ENCODE assay signal across 8 cellular contexts in the genomic region with DNA sequence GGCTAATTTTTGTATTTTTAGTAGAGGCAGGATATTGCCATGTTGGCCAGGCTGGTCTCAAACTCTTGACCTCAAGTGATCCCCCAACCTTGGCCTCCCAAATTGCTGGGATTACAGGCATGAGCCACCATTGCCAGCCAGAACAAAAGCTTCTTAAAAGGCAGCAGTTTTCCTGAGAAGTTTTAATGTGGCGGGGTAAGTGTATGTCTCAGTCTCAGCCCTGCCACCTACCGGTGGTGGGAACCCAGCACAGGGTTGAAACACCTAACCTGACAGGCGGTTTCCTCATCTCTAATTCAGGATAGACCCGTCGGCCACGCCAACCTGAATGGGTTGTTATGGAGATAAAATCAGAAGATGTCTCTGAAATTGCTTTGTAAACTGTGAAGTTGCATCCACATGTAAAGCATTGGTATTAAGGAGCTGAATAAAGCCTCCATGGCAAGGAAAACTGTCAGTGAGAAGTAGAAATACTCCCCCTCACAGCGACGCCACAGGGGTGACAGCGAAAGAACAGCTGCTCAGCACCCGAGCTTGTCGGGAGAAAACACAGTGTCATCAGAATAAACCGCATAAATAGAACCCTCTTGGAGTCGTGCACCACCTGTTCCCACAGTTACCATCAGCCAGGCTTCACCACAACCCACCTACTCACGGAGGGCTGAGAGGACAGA.
DNase-seq lines count a peak whose midpoint lies in the region; ATAC-seq and TF ChIP-seq lines count a peak whose summit lies in the region.

No MANE protein-coding gene starts in this region.

- H3K4me1 ChIP-seq in HAP-1: no peaks in the 10 kb centered on the region
- no peaks in the 10 kb centered on the region for H3K4me1 ChIP-seq in OCI-LY7 (ENCODE audit: insufficient read depth, low read length, poor library complexity, severe bottlenecking)

- H3K36me3 Mint-ChIP-seq in chondrocyte (ENCODE audit: low read depth) (no peaks in the 10 kb centered on the region), natural killer cell (no peaks in the 10 kb centered on the region)

- POLR2A ChIA-PET in OCI-LY7 (lab: Charles Lee): no interaction called here

- peaks cover 4% of the 10 kb centered on the region for H3K4me1 Mint-ChIP-seq in chondrocyte (ENCODE audit: low read depth)
- H3K4me1 Mint-ChIP-seq in natural killer cell: peaks cover 7 to 12% of the 10 kb centered on the region in 2 donors

- H3K27me3 Mint-ChIP-seq in chondrocyte (ENCODE audit: low read depth): peaks cover 2% of the 10 kb centered on the region
- no peaks in the 10 kb centered on the region for H3K27me3 Mint-ChIP-seq in natural killer cell (ENCODE audit: low read depth in 2 of 2)

- H3K9me3 Mint-ChIP-seq in chondrocyte (ENCODE audit: low read depth) (no peaks in the 10 kb centered on the region), natural killer cell (no peaks in the 10 kb centered on the region)

- no peak overlapping the region for H3K4me2 ChIP-seq in OCI-LY7 (ENCODE audit: low read length)

- no peak overlapping the region for H2AFZ ChIP-seq in OCI-LY7 (ENCODE audit: low read length)

- intact Hi-C loops in OCI-LY7 (cut with micrococcal nuclease; ENCODE audit: unreplicated experiment): loop anchor here (2.0 to 5.0 kb wide), 2 partner anchors 206 to 503 kb away; no protein-coding TSS in a partner anchor
- intact Hi-C loops in natural killer cell (cut with micrococcal nuclease): no loop called here

- H3K4me3 ChIP-seq in HAP-1 (no peak overlapping the region), OCI-LY7 (ENCODE audit: low read depth, low read length, poor library complexity, severe bottlenecking) (no peak overlapping the region)

- no peak overlapping the region for H3K27ac Mint-ChIP-seq in chondrocyte (ENCODE audit: unreplicated experiment)
- no peak overlapping the region for H3K27ac Mint-ChIP-seq in natural killer cell

- ATAC-seq in natural killer cell (peak in 2 of 3 donors; percentile 33 to 45), HG02852 (IDR thresholded peaks at IDR 0.05; ENCODE audit: unreplicated experiment) (no peak)

- in situ Hi-C loops in HAP-1 (cut with MboI; ENCODE audit: low sequenced_read_pairs): no loop called here
- in situ Hi-C loops in G401 (cut with HindIII; ENCODE audit: low sequenced_read_pairs): no loop called here

- CTCF ChIA-PET in OCI-LY7 (lab: Charles Lee; ENCODE audit: unreplicated experiment): no interaction called here

- no peak overlapping the region for H3K27ac ChIP-seq in OCI-LY7 (ENCODE audit: low read depth, low read length, poor library complexity, severe bottlenecking)

- H3K4me3 Mint-ChIP-seq in chondrocyte (ENCODE audit: unreplicated experiment) (no peak overlapping the region), natural killer cell (no peak overlapping the region)

- DNase-seq in DMS53 (lab: John Stamatoyannopoulos, UW) (peak; percentile 85), HAP-1 (ENCODE audit: low spot score in 2 of 2) (peak; percentile 36 to 65), OCI-LY7 (ENCODE audit: low spot score) (peak; percentile 31), chondrocyte (ENCODE audit: low spot score) (no peak), natural killer cell (no peak), G401 (ENCODE audit: low spot score) (no peak), NCI-H2029 treated with DMSO at 0.1 percent for 48 hours (lab: John Stamatoyannopoulos, UW) (no peak)

- no peaks in the 10 kb centered on the region for H4K20me1 ChIP-seq in OCI-LY7 (ENCODE audit: insufficient read depth, low read length)

- H3K27me3 ChIP-seq in HAP-1 (ENCODE audit: low read depth): no peaks in the 10 kb centered on the region

- H3K9me3 ChIP-seq in HAP-1 (no peaks in the 10 kb centered on the region), OCI-LY7 (ENCODE audit: low read length) (no peaks in the 10 kb centered on the region)

- TF ChIP-seq CTCF in OCI-LY7 (conservative IDR thresholded peaks at IDR 0.05; ENCODE audit: low read length) (peak; percentile 67), chondrocyte (IDR thresholded peaks at IDR 0.05) (peak; percentile 78), natural killer cell (IDR thresholded peaks at IDR 0.05) (peak; percentile 9)

- H3K9me2 ChIP-seq in OCI-LY7 (ENCODE audit: insufficient read depth, low read length): no peaks in the 10 kb centered on the region

- H3K36me3 ChIP-seq in HAP-1 (replicated peaks) (no peaks in the 10 kb centered on the region), OCI-LY7 (ENCODE audit: insufficient read depth, low read length) (no peaks in the 10 kb centered on the region)

- no peaks in the 10 kb centered on the region for H3K79me2 ChIP-seq in OCI-LY7 (ENCODE audit: insufficient read depth, low read depth, low read length)

- no TSS peak for BruUV-seq in OCI-LY7 (replicated peaks; lab: Mats Ljungman, UMichigan)

Comparison
In these comparisons a context has a peak if more than half of its experiments do, and no peak if none do; other contexts are left out.
1. DNase-seq: peak in DMS53 (single experiment), HAP-1 (2 of 2) and OCI-LY7 (single experiment); none in chondrocyte (single experiment), natural killer cell (single experiment), G401 (single experiment) and NCI-H2029 treated with DMSO at 0.1 percent for 48 hours (single experiment).
2. CTCF ChIP-seq: peak in every context shown above with its lines; median percentile 78 in chondrocyte; 67 in OCI-LY7; 9 in natural killer cell.